Comparison of ENCODE assay signal across 1 cellular context in genomic region chr12:116675339-116676107, GRCh38.
A peak's percentile ranks its signal among the peaks of the same experiment; 100 is the strongest.
TF ChIP-seq lines count a peak whose summit lies in the region.

No MANE protein-coding gene starts in this region.

TF ChIP-seq in HepG2, 621 proteins besides CTCF, POLR2A, EP300 and RAD21 (continued from another document and continues in another):
- TF ChIP-seq, protein P1, sequence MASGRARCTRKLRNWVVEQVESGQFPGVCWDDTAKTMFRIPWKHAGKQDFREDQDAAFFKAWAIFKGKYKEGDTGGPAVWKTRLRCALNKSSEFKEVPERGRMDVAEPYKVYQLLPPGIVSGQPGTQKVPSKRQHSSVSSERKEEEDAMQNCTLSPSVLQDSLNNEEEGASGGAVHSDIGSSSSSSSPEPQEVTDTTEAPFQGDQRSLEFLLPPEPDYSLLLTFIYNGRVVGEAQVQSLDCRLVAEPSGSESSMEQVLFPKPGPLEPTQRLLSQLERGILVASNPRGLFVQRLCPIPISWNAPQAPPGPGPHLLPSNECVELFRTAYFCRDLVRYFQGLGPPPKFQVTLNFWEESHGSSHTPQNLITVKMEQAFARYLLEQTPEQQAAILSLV (CRISPR knock-in tag; IDR thresholded peaks at IDR 0.05; ENCODE audit: borderline replicate concordance), result no peak
- TF ChIP-seq ZNF407 (CRISPR knock-in tag; IDR thresholded peaks at IDR 0.05; ENCODE audit: not compliant biosample characterization) (no peak), ZNF563 (CRISPR knock-in tag; IDR thresholded peaks at IDR 0.05) (no peak), ZNF703 (CRISPR knock-in tag; IDR thresholded peaks at IDR 0.05; ENCODE audit: borderline replicate concordance) (no peak), ZSCAN29 (CRISPR knock-in tag; conservative IDR thresholded peaks at IDR 0.05) (no peak), ZBTB42 (CRISPR knock-in tag; IDR thresholded peaks at IDR 0.05) (no peak), AFF4 (CRISPR knock-in tag; IDR thresholded peaks at IDR 0.05) (no peak), ZNF318 (CRISPR knock-in tag; IDR thresholded peaks at IDR 0.05) (no peak), PPARG (CRISPR knock-in tag; conservative IDR thresholded peaks at IDR 0.05) (peak; percentile 69), SCMH1 (CRISPR knock-in tag; IDR thresholded peaks at IDR 0.05; ENCODE audit: borderline replicate concordance) (no peak), ELF3 (CRISPR knock-in tag; IDR thresholded peaks at IDR 0.05) (no peak), SKI (IDR thresholded peaks at IDR 0.05; ENCODE audit: partially characterized antibody) (peak; percentile 28), BCL6 (CRISPR knock-in tag; IDR thresholded peaks at IDR 0.05) (peak; percentile 12; the same call in 1 of the 2 replicates), RXRB (CRISPR knock-in tag; IDR thresholded peaks at IDR 0.05; ENCODE audit: borderline replicate concordance) (0 out of 2 replicates have a peak, but pooled peaks have one; percentile 16), KLF9 (CRISPR knock-in tag; IDR thresholded peaks at IDR 0.05; ENCODE audit: low read depth) (no peak), KDM1A (CRISPR knock-in tag; IDR thresholded peaks at IDR 0.05) (no peak), ZNF224 (CRISPR knock-in tag; IDR thresholded peaks at IDR 0.05) (no peak)
- TF ChIP-seq, protein P2, sequence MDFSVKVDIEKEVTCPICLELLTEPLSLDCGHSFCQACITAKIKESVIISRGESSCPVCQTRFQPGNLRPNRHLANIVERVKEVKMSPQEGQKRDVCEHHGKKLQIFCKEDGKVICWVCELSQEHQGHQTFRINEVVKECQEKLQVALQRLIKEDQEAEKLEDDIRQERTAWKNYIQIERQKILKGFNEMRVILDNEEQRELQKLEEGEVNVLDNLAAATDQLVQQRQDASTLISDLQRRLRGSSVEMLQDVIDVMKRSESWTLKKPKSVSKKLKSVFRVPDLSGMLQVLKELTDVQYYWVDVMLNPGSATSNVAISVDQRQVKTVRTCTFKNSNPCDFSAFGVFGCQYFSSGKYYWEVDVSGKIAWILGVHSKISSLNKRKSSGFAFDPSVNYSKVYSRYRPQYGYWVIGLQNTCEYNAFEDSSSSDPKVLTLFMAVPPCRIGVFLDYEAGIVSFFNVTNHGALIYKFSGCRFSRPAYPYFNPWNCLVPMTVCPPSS (IDR thresholded peaks at IDR 0.05), result no peak
- TF ChIP-seq, protein P3, sequence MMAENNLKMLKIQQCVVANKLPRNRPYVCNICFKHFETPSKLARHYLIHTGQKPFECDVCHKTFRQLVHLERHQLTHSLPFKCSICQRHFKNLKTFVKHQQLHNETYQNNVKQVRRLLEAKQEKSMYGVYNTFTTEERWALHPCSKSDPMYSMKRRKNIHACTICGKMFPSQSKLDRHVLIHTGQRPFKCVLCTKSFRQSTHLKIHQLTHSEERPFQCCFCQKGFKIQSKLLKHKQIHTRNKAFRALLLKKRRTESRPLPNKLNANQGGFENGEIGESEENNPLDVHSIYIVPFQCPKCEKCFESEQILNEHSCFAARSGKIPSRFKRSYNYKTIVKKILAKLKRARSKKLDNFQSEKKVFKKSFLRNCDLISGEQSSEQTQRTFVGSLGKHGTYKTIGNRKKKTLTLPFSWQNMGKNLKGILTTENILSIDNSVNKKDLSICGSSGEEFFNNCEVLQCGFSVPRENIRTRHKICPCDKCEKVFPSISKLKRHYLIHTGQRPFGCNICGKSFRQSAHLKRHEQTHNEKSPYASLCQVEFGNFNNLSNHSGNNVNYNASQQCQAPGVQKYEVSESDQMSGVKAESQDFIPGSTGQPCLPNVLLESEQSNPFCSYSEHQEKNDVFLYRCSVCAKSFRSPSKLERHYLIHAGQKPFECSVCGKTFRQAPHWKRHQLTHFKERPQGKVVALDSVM (CRISPR knock-in tag; IDR thresholded peaks at IDR 0.05), result 0 out of 2 replicates have a peak, but pooled peaks have one; percentile 0
